In genomic region chr5:1385395-1386273, GRCh38 we compare ENCODE assay signal across 8 cellular contexts. TPM values are rescaled to one million over a fixed set of nuclear protein-coding genes. Genes with fewer than 3 reads are reported as not detected.
DNase-seq lines count a peak whose midpoint lies in the region; ATAC-seq and TF ChIP-seq lines count a peak whose summit lies in the region.

No MANE protein-coding gene starts in this region.

- peaks cover 41% of the 10 kb centered on the region for H3K27me3 Mint-ChIP-seq in endothelial cell (ENCODE audit: unreplicated experiment)
- H3K27me3 Mint-ChIP-seq in mesothelial cell of epicardium (ENCODE audit: low read depth): peaks cover 84% of the 10 kb centered on the region

- peak overlapping the region; percentile 61 for H3K4me3 ChIP-seq in AG10803 (ENCODE audit: low read length)

- H3K4me1 Mint-ChIP-seq in endothelial cell (ENCODE audit: unreplicated experiment) (peaks cover 13% of the 10 kb centered on the region), mesothelial cell of epicardium (peaks cover 17% of the 10 kb centered on the region)

- peak; percentile 40 for DNase-seq in AG10803 (ENCODE audit: low read depth)
- DNase-seq in NCI-H748 (lab: John Stamatoyannopoulos, UW; ENCODE audit: unreplicated experiment): peak; percentile 96
- DNase-seq in activated CD8-positive, alpha-beta memory T cell treated with anti-CD3 and anti-CD28 coated beads for 4 hours (ENCODE audit: low read depth in 2 of 2): peak; percentile 59 to 64
- DNase-seq in endothelial cell (ENCODE audit: low spot score): peak; percentile 55
- DNase-seq in mesothelial cell of epicardium (ENCODE audit: low spot score in 2 of 2, unreplicated experiment in 2 of 2): peak; percentile 48 to 77
- peak; percentile 72 to 74 for DNase-seq in stimulated activated CD8-positive, alpha-beta memory T cell treated with anti-CD3 and anti-CD28 coated beads, Interleukin-15, amount 100 ng/mL, for 48 hours (ENCODE audit: low read depth in 2 of 2)

- H3K27ac Mint-ChIP-seq in endothelial cell (ENCODE audit: unreplicated experiment) (no peak overlapping the region), mesothelial cell of epicardium (peak overlapping the region; percentile 81)

- H3K4me3 Mint-ChIP-seq in endothelial cell (ENCODE audit: unreplicated experiment): peak overlapping the region; percentile 92
- peak overlapping the region; percentile 88 for H3K4me3 Mint-ChIP-seq in mesothelial cell of epicardium

- ATAC-seq in GM19025 (IDR thresholded peaks at IDR 0.05; ENCODE audit: low read depth, unreplicated experiment) (peak; percentile 93), HG03196 (IDR thresholded peaks at IDR 0.05; ENCODE audit: unreplicated experiment) (peak; percentile 86)

- TF ChIP-seq CTCF in AG10803 (conservative IDR thresholded peaks at IDR 0.05; ENCODE audit: low read length) (no peak), endothelial cell (IDR thresholded peaks at IDR 0.05; ENCODE audit: unreplicated experiment) (no peak), mesothelial cell of epicardium (IDR thresholded peaks at IDR 0.05; ENCODE audit: unreplicated experiment) (no peak)

- no peaks in the 10 kb centered on the region for H3K9me3 Mint-ChIP-seq in endothelial cell (ENCODE audit: unreplicated experiment)
- no peaks in the 10 kb centered on the region for H3K9me3 Mint-ChIP-seq in mesothelial cell of epicardium

- peaks cover 3% of the 10 kb centered on the region for H3K36me3 Mint-ChIP-seq in endothelial cell (ENCODE audit: low read depth, unreplicated experiment)
- H3K36me3 Mint-ChIP-seq in mesothelial cell of epicardium: no peaks in the 10 kb centered on the region

RNA-seq across cellular contexts. Expression of gene CLPTM1L, which starts 40.7 kb away (rescaled TPM):
- total RNA-seq in endothelial cell (ENCODE audit: unreplicated experiment) (86.6 TPM), mesothelial cell of epicardium (79.3 to 83.9 TPM (median 83.7 TPM) in 3 replicates)

RNA-seq across cellular contexts. Expression of gene SLC6A3, which starts 59.6 kb away (rescaled TPM):
- total RNA-seq in endothelial cell (ENCODE audit: unreplicated experiment) (0.10 TPM), mesothelial cell of epicardium (0.04 to 0.07 TPM in 2 of 3 replicates, not detected in the other)

Comparison
In these comparisons a context has a peak if more than half of its experiments do, and no peak if none do; other contexts are left out.
1. Peak in every context shown above with its lines: DNase-seq, ATAC-seq and H3K4me3 ChIP-seq.
2. DNase-seq: peak in every context shown above with its lines; median percentile 96 in NCI-H748; 73 in stimulated activated CD8-positive, alpha-beta memory T cell treated with anti-CD3 and anti-CD28 coated beads, Interleukin-15, amount 100 ng/mL, for 48 hours; 62 in mesothelial cell of epicardium; 62 in activated CD8-positive, alpha-beta memory T cell treated with anti-CD3 and anti-CD28 coated beads for 4 hours; 55 in endothelial cell; 40 in AG10803.